In genomic region chr15:68312701-68313204, GRCh38 we compare ENCODE assay signal across 15 cellular contexts. TPM values are rescaled to one million over a fixed set of nuclear protein-coding genes. Genes with fewer than 3 reads are reported as not detected.
A peak's percentile ranks its signal among the peaks of the same experiment; 100 is the strongest.
DNase-seq lines count a peak whose midpoint lies in the region; ATAC-seq and TF ChIP-seq lines count a peak whose summit lies in the region.
"Had no signal": no experiment of that assay in that cellular context is flagged by ENCODE, and none has a peak within 500 bp of the region (broad histone marks: within the 10 kb centered on the region; RNA-seq: fewer than 3 reads in every experiment).

No MANE protein-coding gene starts in this region.

- H3K9me3 Mint-ChIP-seq in MCF 10A (ENCODE audit: unreplicated experiment), result no peaks in the 10 kb centered on the region

- no peaks in the 10 kb centered on the region for H3K36me3 Mint-ChIP-seq in MCF 10A (ENCODE audit: insufficient read depth, unreplicated experiment)

- H3K27me3 ChIP-seq in breast epithelium (no peaks in the 10 kb centered on the region), ascending aorta (no peaks in the 10 kb centered on the region)
- H3K27me3 ChIP-seq: upper lobe of left lung had no signal

- no peaks in the 10 kb centered on the region for H3K9me3 ChIP-seq in breast epithelium
- no peaks in the 10 kb centered on the region for H3K9me3 ChIP-seq in ascending aorta
- H3K9me3 ChIP-seq: esophagus muscularis mucosa, upper lobe of left lung had no signal

- H3K4me3 Mint-ChIP-seq in MCF 10A (ENCODE audit: unreplicated experiment), result no peak overlapping the region

- POLR2A ChIA-PET in MCF 10A (lab: Yijun Ruan, JAX), result no interaction called here

- no peak for TF ChIP-seq POLR2A in breast epithelium (IDR thresholded peaks at IDR 0.05)

- peak; percentile 18 to 44 for DNase-seq in breast epithelium (ENCODE audit: low spot score in 2 of 2)
- DNase-seq in MCF 10A (ENCODE audit: unreplicated experiment), result no peak
- DNase-seq in ascending aorta (ENCODE audit: low spot score in 2 of 2), result peak in 1 of 2 donors; percentile 63
- DNase-seq in left lobe of liver (ENCODE audit: low spot score), result peak; percentile 37
- DNase-seq in ureter (ENCODE audit: low spot score), result peak; percentile 35
- no peak for DNase-seq in NCI-H2196 treated with DMSO at 0.1 percent for 48 hours (lab: John Stamatoyannopoulos, UW; ENCODE audit: unreplicated experiment)
- no peak for DNase-seq in HT-29 (ENCODE audit: low spot score)
- no peak for DNase-seq in NCI-H524 treated with DMSO at 0.1 percent for 48 hours (lab: John Stamatoyannopoulos, UW)
- DNase-seq: central memory CD4-positive, alpha-beta T cell; NCI-H2107; NK-92 treated with Interleukin-12 subunit alpha and Interleukin-12 subunit beta, amount 100 ng/mL, for 24 hours; stimulated activated CD4-positive, alpha-beta T cell treated with anti-CD3 and anti-CD28 coated beads, Interleukin-15, amount 100 ng/mL, for 24 hours; upper lobe of left lung had no signal

- H3K27me3 Mint-ChIP-seq in MCF 10A (ENCODE audit: insufficient read depth, unreplicated experiment), result no peaks in the 10 kb centered on the region

- H3K4me1 ChIP-seq in breast epithelium (no peaks in the 10 kb centered on the region), ascending aorta (peaks cover 3 to 28% of the 10 kb centered on the region in 2 donors)

- CTCF ChIA-PET in MCF 10A (lab: Yijun Ruan, JAX), result interaction anchor here (1.1 kb wide), 1 partner anchor 71 kb away, joined by 4 read pairs; no protein-coding TSS in a partner anchor

- no TSS peak for BruUV-seq in MCF 10A (replicated peaks; lab: Mats Ljungman, UMichigan)

- H3K36me3 ChIP-seq in breast epithelium (no peaks in the 10 kb centered on the region), ascending aorta (peaks cover 64 to 73% of the 10 kb centered on the region in 2 donors)
- H3K36me3 ChIP-seq: upper lobe of left lung had no signal

- intact Hi-C loops in breast epithelium (cut with DNase I; ENCODE audit: low total_unique reads), result no loop called here
- intact Hi-C loops in MCF 10A (cut with micrococcal nuclease), result no loop called here
- intact Hi-C loops in ascending aorta (cut with DNase I), result no loop called here

- H3K27ac Mint-ChIP-seq in MCF 10A (ENCODE audit: low read depth, unreplicated experiment), result no peak overlapping the region

- H3K4me3 ChIP-seq in breast epithelium (no peak overlapping the region), ascending aorta (no peak overlapping the region)
- H3K4me3 ChIP-seq: esophagus muscularis mucosa, lung, upper lobe of left lung had no signal

- H3K4me1 Mint-ChIP-seq in MCF 10A (ENCODE audit: insufficient read depth, unreplicated experiment), result no peaks in the 10 kb centered on the region

- peak overlapping the region; percentile 12 to 29 for H3K27ac ChIP-seq in breast epithelium
- H3K27ac ChIP-seq in ascending aorta, result peak overlapping the region; percentile 84 to 85
- H3K27ac ChIP-seq: esophagus muscularis mucosa, upper lobe of left lung had no signal

- no peak for ATAC-seq in left lobe of liver

- TF ChIP-seq CTCF in breast epithelium (IDR thresholded peaks at IDR 0.05), result no peak
- no peak for TF ChIP-seq CTCF in MCF 10A (IDR thresholded peaks at IDR 0.05; ENCODE audit: unreplicated experiment)
- no peak for TF ChIP-seq CTCF in ascending aorta (IDR thresholded peaks at IDR 0.05)

RNA-seq across cellular contexts. Expression of gene FEM1B, which starts 35.2 kb away (rescaled TPM):
- total RNA-seq in breast epithelium (10 to 100 TPM; 48.5 to 82.7 (median 60.0) TPM), MCF 10A (2022) (50.7 and 70.2 TPM in 2 replicates), ascending aorta (57.0 TPM), left lobe of liver (21.5 TPM), ureter (91.5 TPM)
- total RNA-seq in HT-29 (2014; rRNA removed; shearing (Covaris generic)), result 22.0 and 23.6 TPM in 2 replicates

Comparison
In these comparisons a context has a peak if more than half of its experiments do, and no peak if none do; other contexts are left out.
1. DNase-seq: peak in breast epithelium (2 of 2), left lobe of liver (single experiment) and ureter (single experiment); none in MCF 10A (single experiment), NCI-H2196 treated with DMSO at 0.1 percent for 48 hours (single experiment), HT-29 (single experiment) and NCI-H524 treated with DMSO at 0.1 percent for 48 hours (single experiment).